In the genomic region with DNA sequence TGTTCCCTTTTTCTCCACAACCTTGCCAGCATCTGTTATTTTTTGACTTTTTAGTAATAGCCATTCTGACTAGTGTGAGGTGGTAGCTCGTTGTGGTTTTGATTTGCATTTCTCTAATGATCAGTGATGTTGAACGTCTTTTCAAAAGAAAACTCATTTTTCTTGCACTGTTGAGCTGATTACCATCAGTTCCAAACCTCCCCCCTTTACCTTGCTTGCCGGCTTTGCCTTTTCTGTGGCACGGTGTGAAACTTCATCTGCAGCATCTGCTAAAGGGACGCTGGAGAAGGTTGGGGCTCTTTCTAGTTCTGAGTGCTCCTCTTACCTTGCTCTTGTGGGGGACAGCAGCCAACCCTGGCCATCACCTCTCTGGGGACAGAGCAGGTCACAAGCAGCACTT, we compare ENCODE assay signal across 8 cellular contexts.
DNase-seq lines count a peak whose midpoint lies in the region; ATAC-seq lines count a peak whose summit lies in the region.
"Not testable (repeated sequence)": the region's sequence is repeated elsewhere in the genome, so short reads cannot be mapped to it uniquely, and the experiment has no call there.

No MANE protein-coding gene starts in this region.

- DNase-seq in stimulated activated effector memory CD8-positive, alpha-beta T cell treated with anti-CD3 and anti-CD28 coated beads, Interleukin-12 subunit alpha, Interleukin-12 subunit beta, amount 100 ng/mL, for 72 hours (ENCODE audit: low spot score in 2 of 2), result not testable (repeated sequence)

- not testable (repeated sequence) for H3K36me3 Mint-ChIP-seq in stimulated activated effector memory CD8-positive, alpha-beta T cell treated with anti-CD3 and anti-CD28 coated beads, Interleukin-12 subunit alpha, Interleukin-12 subunit beta, amount 100 ng/mL, for 72 hours

- not testable (repeated sequence) for H3K4me3 Mint-ChIP-seq in stimulated activated effector memory CD8-positive, alpha-beta T cell treated with anti-CD3 and anti-CD28 coated beads, Interleukin-12 subunit alpha, Interleukin-12 subunit beta, amount 100 ng/mL, for 72 hours

- H3K27ac Mint-ChIP-seq in stimulated activated effector memory CD8-positive, alpha-beta T cell treated with anti-CD3 and anti-CD28 coated beads, Interleukin-12 subunit alpha, Interleukin-12 subunit beta, amount 100 ng/mL, for 72 hours, result not testable (repeated sequence)

- not testable (repeated sequence) for H3K4me1 Mint-ChIP-seq in stimulated activated effector memory CD8-positive, alpha-beta T cell treated with anti-CD3 and anti-CD28 coated beads, Interleukin-12 subunit alpha, Interleukin-12 subunit beta, amount 100 ng/mL, for 72 hours

- H3K9me3 Mint-ChIP-seq in stimulated activated effector memory CD8-positive, alpha-beta T cell treated with anti-CD3 and anti-CD28 coated beads, Interleukin-12 subunit alpha, Interleukin-12 subunit beta, amount 100 ng/mL, for 72 hours, result not testable (repeated sequence)

- ATAC-seq in GM18508 (IDR thresholded peaks at IDR 0.05; ENCODE audit: insufficient read depth, unreplicated experiment) (peak; percentile 70), GM19035 (IDR thresholded peaks at IDR 0.05; ENCODE audit: unreplicated experiment) (peak; percentile 95), GM21367 (IDR thresholded peaks at IDR 0.05; ENCODE audit: unreplicated experiment) (peak; percentile 93), GM21825 (IDR thresholded peaks at IDR 0.05; ENCODE audit: unreplicated experiment) (peak; percentile 95), HG02938 (IDR thresholded peaks at IDR 0.05; ENCODE audit: unreplicated experiment) (peak; percentile 90), HG03135 (IDR thresholded peaks at IDR 0.05; ENCODE audit: unreplicated experiment) (peak; percentile 68), HG03520 (IDR thresholded peaks at IDR 0.05; ENCODE audit: unreplicated experiment) (peak; percentile 90)
- ATAC-seq in stimulated activated effector memory CD8-positive, alpha-beta T cell treated with anti-CD3 and anti-CD28 coated beads, Interleukin-12 subunit alpha, Interleukin-12 subunit beta, amount 100 ng/mL, for 72 hours, result peak; percentile 47
